13 cellular contexts compared by ENCODE assay signal in the genomic region with DNA sequence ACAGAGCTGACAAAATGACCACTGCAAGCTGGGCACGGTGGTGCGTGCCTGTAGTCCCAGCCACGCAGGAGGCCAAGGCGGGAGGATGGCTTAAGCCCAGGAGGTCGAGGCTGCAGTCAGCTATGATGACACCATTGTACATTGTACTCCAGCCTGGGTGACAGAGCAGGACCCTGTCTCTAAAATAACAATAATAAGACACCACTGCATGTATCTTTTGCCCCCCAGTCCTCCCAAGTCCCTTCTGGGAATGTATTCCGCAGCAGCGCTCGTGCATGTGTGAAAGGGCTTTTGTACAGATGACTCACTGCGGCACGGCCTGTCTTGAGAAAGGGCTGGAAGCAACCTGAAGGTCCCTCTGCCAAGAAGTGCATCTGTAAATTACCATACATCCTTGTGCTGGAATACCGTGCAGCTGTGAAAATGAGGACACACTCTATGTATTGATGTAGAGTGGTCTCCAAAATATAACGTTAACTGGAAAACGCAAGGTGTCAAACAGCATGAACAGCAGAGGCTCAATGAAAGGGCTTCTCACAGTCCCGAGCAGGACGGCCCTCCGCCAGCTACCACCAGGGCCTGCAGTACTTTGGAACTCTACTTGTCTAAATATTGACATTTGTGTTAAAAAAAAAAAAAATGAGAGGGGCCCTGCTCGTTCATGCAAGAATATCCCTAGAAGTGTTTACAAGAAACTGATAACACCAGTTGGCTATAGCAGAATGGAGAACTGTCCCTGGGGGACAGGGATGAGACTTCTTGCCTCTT. TPM values are rescaled to one million over a fixed set of nuclear protein-coding genes. Genes with fewer than 3 reads are reported as not detected.
DNase-seq lines count a peak whose midpoint lies in the region; ATAC-seq and TF ChIP-seq lines count a peak whose summit lies in the region.
"Had no signal": no experiment of that assay in that cellular context is flagged by ENCODE, and none has a peak within 500 bp of the region (broad histone marks: within the 10 kb centered on the region; RNA-seq: fewer than 3 reads in every experiment).

No MANE protein-coding gene starts in this region.

- no peaks in the 10 kb centered on the region for H3K79me2 ChIP-seq in trophoblast cell (ENCODE audit: control insufficient read depth, insufficient read depth, low read length, poor library complexity)

- H4K8ac ChIP-seq in trophoblast cell (ENCODE audit: low read depth, low read length): no peak overlapping the region

- H2AK5ac ChIP-seq in trophoblast cell (ENCODE audit: low read length): no peak overlapping the region

- H3K4me1 ChIP-seq in trophoblast cell (ENCODE audit: control insufficient read depth in 1 of 2, insufficient read depth in 2 of 2, low read length in 2 of 2) (peaks cover 11 to 15% of the 10 kb centered on the region in 2 experiments), testis (peaks cover 5% of the 10 kb centered on the region), psoas muscle (peaks cover 4% of the 10 kb centered on the region)

- no peak overlapping the region for H3K9ac ChIP-seq in trophoblast cell (ENCODE audit: low read length)
- H3K9ac ChIP-seq: SK-N-SH had no signal

- no CpG with 5 or more reads among the region's 17 CpGs for WGBS in trophoblast cell (ENCODE audit: extremely low coverage, insufficient coverage, insufficient read length)
- WGBS in testis, 2 donors: 85 to 92% methylated on average over 17 of the region's 17 CpGs
- 84 to 89% (median 86%) methylated on average over 17 of the region's 17 CpGs for WGBS in psoas muscle, 3 donors

- no peak overlapping the region for H4K12ac ChIP-seq in trophoblast cell (ENCODE audit: low read depth, low read length)

- no peak overlapping the region for H2BK120ac ChIP-seq in trophoblast cell (ENCODE audit: insufficient read depth, low read length, poor library complexity)

- peaks cover 5% of the 10 kb centered on the region for H3K79me1 ChIP-seq in trophoblast cell (ENCODE audit: low read length)

- no peak overlapping the region for H3K14ac ChIP-seq in trophoblast cell (ENCODE audit: low read length)

- no peak overlapping the region for H2BK5ac ChIP-seq in trophoblast cell (ENCODE audit: low read depth, low read length, poor library complexity)

- H3K9me3 ChIP-seq in trophoblast cell (ENCODE audit: insufficient read depth, low read depth, low read length) (peaks cover 3% of the 10 kb centered on the region), testis (no peaks in the 10 kb centered on the region), psoas muscle (no peaks in the 10 kb centered on the region)
- H3K9me3 ChIP-seq: gastrocnemius medialis, SK-N-SH had no signal

- H3K4me3 ChIP-seq in trophoblast cell (ENCODE audit: low read depth, low read length): no peak overlapping the region
- H3K4me3 ChIP-seq in testis: no peak overlapping the region
- H3K4me3 ChIP-seq in psoas muscle: no peak overlapping the region
- H3K4me3 ChIP-seq: gastrocnemius medialis had no signal

- H3K27me3 Mint-ChIP-seq in nephron progenitor cell (ENCODE audit: low read depth, poor library complexity) (no peaks in the 10 kb centered on the region), CD14-positive monocyte (ENCODE audit: low read depth in 3 of 3) (peaks cover 3 to 9% (median 8%) of the 10 kb centered on the region in 3 donors)
- H3K27me3 Mint-ChIP-seq: IgD-negative memory B cell had no signal

- H3K36me3 ChIP-seq in trophoblast cell (ENCODE audit: control insufficient read depth in 1 of 2, insufficient read depth in 2 of 2, low read length in 2 of 2) (peaks cover 7 to 14% of the 10 kb centered on the region in 2 experiments), testis (ENCODE audit: low read depth, missing control alignments) (no peaks in the 10 kb centered on the region), psoas muscle (ENCODE audit: insufficient read depth in 1 of 2, low read depth in 1 of 2) (no peaks in the 10 kb centered on the region)
- H3K36me3 ChIP-seq: gastrocnemius medialis had no signal

- no peak overlapping the region for H2AFZ ChIP-seq in trophoblast cell (ENCODE audit: insufficient read depth, low read length, poor library complexity)

- DNase-seq in left ventricle myocardium superior (peak; percentile 31), left cardiac atrium (no peak), nephron progenitor cell (no peak), trophoblast cell (no peak), testis (no peak), psoas muscle (no peak), CD14-positive monocyte (ENCODE audit: low spot score) (no peak)
- DNase-seq: gastrocnemius medialis, SK-N-SH had no signal

- no peak overlapping the region for H3K4me2 ChIP-seq in trophoblast cell (ENCODE audit: low read length)
- H3K4me2 ChIP-seq: SK-N-SH had no signal

- H3K18ac ChIP-seq in trophoblast cell (ENCODE audit: low read length): no peak overlapping the region

- no peak overlapping the region for H3K4ac ChIP-seq in trophoblast cell (ENCODE audit: low read depth, low read length)

- intact Hi-C loops in left ventricle myocardium superior (cut with micrococcal nuclease): no loop called here
- intact Hi-C loops in left cardiac atrium (cut with DNase I): no loop called here
- intact Hi-C loops in testis (cut with DNase I; ENCODE audit: low total_unique reads): no loop called here
- intact Hi-C loops in psoas muscle (cut with DNase I): no loop called here
- intact Hi-C loops in CD14-positive monocyte (cut with micrococcal nuclease): no loop called here

- peak overlapping the region; percentile 16 for H3K27ac Mint-ChIP-seq in nephron progenitor cell
- peak overlapping the region in 1 of 7 donors; percentile 63 for H3K27ac Mint-ChIP-seq in CD14-positive monocyte

- no peak overlapping the region for H2BK12ac ChIP-seq in trophoblast cell (ENCODE audit: low read length)

- no peak for TF ChIP-seq POLR2A in testis (IDR thresholded peaks at IDR 0.05)

- peaks cover 10% of the 10 kb centered on the region for H3K36me3 Mint-ChIP-seq in nephron progenitor cell (ENCODE audit: low read depth)
- peaks cover 21% of the 10 kb centered on the region in 2 donors for H3K36me3 Mint-ChIP-seq in CD14-positive monocyte

- H3K4me1 Mint-ChIP-seq in nephron progenitor cell: peaks cover 32% of the 10 kb centered on the region
- H3K4me1 Mint-ChIP-seq in CD14-positive monocyte: peaks cover 36% of the 10 kb centered on the region

- H3K23ac ChIP-seq in trophoblast cell (ENCODE audit: low read length): no peak overlapping the region

- H3K27me3 ChIP-seq in trophoblast cell (ENCODE audit: insufficient read depth, low read length) (no peaks in the 10 kb centered on the region), testis (no peaks in the 10 kb centered on the region), psoas muscle (ENCODE audit: insufficient read depth in 3 of 3, low read length in 2 of 3) (no peaks in the 10 kb centered on the region)
- H3K27me3 ChIP-seq: gastrocnemius medialis had no signal

- H3K27ac ChIP-seq in trophoblast cell (ENCODE audit: low read depth, low read length) (no peak overlapping the region), testis (no peak overlapping the region), psoas muscle (no peak overlapping the region)
- H3K27ac ChIP-seq: gastrocnemius medialis had no signal

- ATAC-seq in left ventricle myocardium superior (no peak), left cardiac atrium (no peak), esophagus mucosa (peak; percentile 10), psoas muscle (no peak)
- ATAC-seq: activated CD4-positive, CD25-positive, alpha-beta regulatory T cell treated with anti-CD3 and anti-CD28 coated beads, Interleukin-2, amount 50 U/mL, for 24 hours; gastrocnemius medialis had no signal

- TF ChIP-seq CTCF in nephron progenitor cell (IDR thresholded peaks at IDR 0.05) (no peak), testis (IDR thresholded peaks at IDR 0.05) (no peak), psoas muscle (IDR thresholded peaks at IDR 0.05) (no peak), CD14-positive monocyte (IDR thresholded peaks at IDR 0.05) (no peak)

- no peak overlapping the region for H3K4me3 Mint-ChIP-seq in nephron progenitor cell
- no peak overlapping the region for H3K4me3 Mint-ChIP-seq in CD14-positive monocyte
- H3K4me3 Mint-ChIP-seq: IgD-negative memory B cell had no signal

- H3K9me3 Mint-ChIP-seq in nephron progenitor cell (no peaks in the 10 kb centered on the region), CD14-positive monocyte (peaks cover 0 to 5% (median 0%) of the 10 kb centered on the region in 7 donors)
- H3K9me3 Mint-ChIP-seq: IgD-negative memory B cell had no signal

- H4K91ac ChIP-seq in trophoblast cell (ENCODE audit: low read depth, low read length): no peak overlapping the region

RNA-seq across cellular contexts. Expression of a gene that starts 9.0 kb away (rescaled TPM):
- total RNA-seq in left ventricle myocardium superior: 13.0 TPM
- total RNA-seq in left cardiac atrium: 10 to 100 TPM; 21.7 to 28.9 TPM
- 0.92 TPM for total RNA-seq in esophagus mucosa
- polyA plus RNA-seq in trophoblast cell (2013): 7.2 and 7.7 TPM in 2 replicates
- total RNA-seq in testis: 1 to 10 TPM; 3.5 to 4.4 TPM
- polyA plus RNA-seq in testis (ENCODE audit: insufficient read depth, low read depth, low replicate concordance): 5.1 TPM
- total RNA-seq in psoas muscle: 1 to 10 TPM; 4.9 to 7.3 (median 6.8) TPM
- 1 to 10 TPM; 2.7 to 5.9 (median 3.3) TPM for polyA plus RNA-seq in psoas muscle
- 10 to 100 TPM in 1 of 2 donors, 1 to 10 TPM in 1; 5.4 to 10.1 TPM for polyA plus RNA-seq in CD14-positive monocyte
- polyA plus RNA-seq: IgD-negative memory B cell had no signal

RNA-seq across cellular contexts. Expression of a gene that starts 28.0 kb away (rescaled TPM):
- total RNA-seq in left ventricle myocardium superior: 53.9 TPM
- 10 to 100 TPM; 46.7 to 47.7 TPM for total RNA-seq in left cardiac atrium
- total RNA-seq in esophagus mucosa: 30.4 TPM
- polyA plus RNA-seq in trophoblast cell (2013): 64.3 and 69.7 TPM in 2 replicates
- total RNA-seq in testis: 10 to 100 TPM; 86.8 to 91.2 TPM
- 94.5 TPM for polyA plus RNA-seq in testis (ENCODE audit: insufficient read depth, low read depth, low replicate concordance)
- total RNA-seq in psoas muscle: 10 to 100 TPM; 26.5 to 43.8 (median 40.6) TPM
- 10 to 100 TPM; 24.8 to 39.2 (median 29.7) TPM for polyA plus RNA-seq in psoas muscle
- polyA plus RNA-seq in CD14-positive monocyte: 10 to 100 TPM; 35.7 to 39.0 TPM

RNA-seq across cellular contexts. Expression of a gene that starts 43.9 kb away (rescaled TPM):
- total RNA-seq in left ventricle myocardium superior: 3.5 TPM
- total RNA-seq in left cardiac atrium: 1 to 10 TPM; 5.3 to 7.3 TPM
- total RNA-seq in esophagus mucosa: 11.2 TPM
- polyA plus RNA-seq in trophoblast cell (2013): 12.6 and 13.3 TPM in 2 replicates
- total RNA-seq in testis: 10 to 100 TPM; 24.2 to 27.6 TPM
- polyA plus RNA-seq in testis (ENCODE audit: insufficient read depth, low read depth, low replicate concordance): 21.9 TPM
- 1 to 10 TPM; 1.7 to 3.4 (median 3.0) TPM for total RNA-seq in psoas muscle
- 1 to 10 TPM; 2.1 to 5.8 (median 4.3) TPM for polyA plus RNA-seq in psoas muscle
- 1 to 10 TPM; 4.0 to 5.2 TPM for polyA plus RNA-seq in CD14-positive monocyte

RNA-seq across cellular contexts. Expression of a gene that starts 48.9 kb away (rescaled TPM):
- total RNA-seq in left ventricle myocardium superior (0.97 TPM), left cardiac atrium (under 1 TPM in 1 of 2 donors, not detected in 1; 0.12 TPM), esophagus mucosa (0.16 TPM), testis (1 to 10 TPM; 5.3 to 7.6 TPM), psoas muscle (under 1 TPM in 1 of 4 donors, not detected in 3; 0.25 TPM)
- polyA plus RNA-seq in trophoblast cell (2013): 2.1 and 2.3 TPM in 2 replicates
- polyA plus RNA-seq in testis (ENCODE audit: insufficient read depth, low read depth, low replicate concordance) (7.1 TPM), psoas muscle (under 1 TPM; 0.05 to 0.09 (median 0.08) TPM), CD14-positive monocyte (1 to 10 TPM; 2.8 to 3.7 TPM)
- total RNA-seq: subcutaneous adipose tissue had no signal
